Comparison of ENCODE assay signal across 12 cellular contexts in the genomic region with DNA sequence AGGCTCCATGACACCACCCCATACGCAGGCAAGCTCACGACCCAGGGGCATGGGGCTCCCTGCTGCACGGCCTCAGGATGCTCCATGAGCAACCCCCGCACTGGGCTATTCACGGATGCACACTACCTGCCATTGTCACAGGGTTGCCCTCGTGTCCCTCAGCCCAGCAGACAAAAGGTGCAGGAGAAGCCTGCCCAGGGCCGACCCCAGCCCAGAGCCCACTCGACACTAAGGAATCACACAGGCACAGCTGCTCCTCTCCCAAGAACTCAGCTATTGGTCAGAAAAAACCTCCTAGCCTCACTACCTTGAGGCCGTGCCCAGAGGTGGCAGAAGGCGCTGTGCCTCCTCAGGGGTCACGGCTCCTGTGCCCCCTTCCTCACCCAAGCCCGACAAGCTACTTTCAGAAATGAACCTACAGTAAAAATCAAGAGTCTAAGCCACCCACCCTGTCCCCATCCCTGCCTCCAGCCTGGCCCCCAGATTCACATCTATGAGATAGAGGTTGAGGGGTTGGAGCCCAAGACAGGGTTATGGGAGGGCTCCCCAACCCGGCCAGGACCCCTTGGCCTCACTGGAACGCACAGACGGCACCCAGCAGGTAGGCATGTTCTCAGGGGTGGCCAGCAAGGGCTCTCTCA. TPM values are rescaled to one million over a fixed set of nuclear protein-coding genes. Genes with fewer than 3 reads are reported as not detected.
DNase-seq lines count a peak whose midpoint lies in the region; ATAC-seq and TF ChIP-seq lines count a peak whose summit lies in the region.
"Had no signal": no experiment of that assay in that cellular context is flagged by ENCODE, and none has a peak within 500 bp of the region (broad histone marks: within the 10 kb centered on the region; RNA-seq: fewer than 3 reads in every experiment).

No MANE protein-coding gene starts in this region.

- TF ChIP-seq CTCF in omental fat pad (IDR thresholded peaks at IDR 0.05): no peak

- H3K27me3 ChIP-seq in aorta (ENCODE audit: control insufficient read depth in 1 of 2, insufficient read depth in 2 of 2, low read length in 1 of 2): no peaks in the 10 kb centered on the region
- H3K27me3 ChIP-seq: brain microvascular endothelial cell, transverse colon had no signal

- ATAC-seq in Right ventricle myocardium superior (ENCODE audit: poor library complexity) (no peak), Right ventricle myocardium inferior (no peak), omental fat pad (ENCODE audit: low FRiP score) (no peak), aorta (ENCODE audit: low FRiP score) (peak; percentile 58), HG03342 (IDR thresholded peaks at IDR 0.05; ENCODE audit: unreplicated experiment) (no peak), GM18907 (IDR thresholded peaks at IDR 0.05; ENCODE audit: unreplicated experiment) (no peak)

- H3K27ac ChIP-seq in aorta (ENCODE audit: low read depth in 1 of 2, low read length in 2 of 2): no peak overlapping the region
- H3K27ac ChIP-seq: brain microvascular endothelial cell, transverse colon had no signal

- H3K36me3 ChIP-seq in aorta (ENCODE audit: control insufficient read depth in 1 of 2, insufficient read depth in 2 of 2, low read length in 1 of 2): peaks cover 0 to 13% of the 10 kb centered on the region in 2 donors

- WGBS in aorta, 2 donors: 90 to 91% methylated on average over 15 of the region's 15 CpGs

- DNase-seq in Right ventricle myocardium superior: peak; percentile 29
- DNase-seq in Right ventricle myocardium inferior (ENCODE audit: missing footprints): no peak
- DNase-seq in ecto neural progenitor cell (ENCODE audit: low spot score): peak; percentile 33
- DNase-seq in omental fat pad (ENCODE audit: low spot score): peak; percentile 16
- DNase-seq in aorta: peak in 1 of 2 donors; percentile 63
- DNase-seq in stimulated activated CD4-positive, alpha-beta T cell treated with anti-CD3 and anti-CD28 coated beads, Interleukin-2, amount 100 ng/mL, for 24 hours: no peak
- DNase-seq: NCI-H1092 treated with DMSO at 0.1 percent for 48 hours, NCI-H2227 treated with DMSO at 0.1 percent for 48 hours, transverse colon had no signal

- no peaks in the 10 kb centered on the region for H3K4me1 ChIP-seq in aorta (ENCODE audit: control insufficient read depth in 1 of 2, insufficient read depth in 2 of 2, low read length in 2 of 2)

- intact Hi-C loops in Right ventricle myocardium superior (cut with DNase I): no loop called here
- intact Hi-C loops in Right ventricle myocardium inferior (cut with DNase I): loop anchor here (1.0 kb wide), 1 partner anchor 9 kb away; no protein-coding TSS in a partner anchor
- intact Hi-C loops in aorta (cut with DNase I): no loop called here

- H3K9me3 ChIP-seq in aorta (ENCODE audit: control insufficient read depth, low read length): no peaks in the 10 kb centered on the region
- H3K9me3 ChIP-seq: transverse colon had no signal

- no peak overlapping the region for H3K4me3 ChIP-seq in aorta (ENCODE audit: low read length in 2 of 2)
- H3K4me3 ChIP-seq: transverse colon had no signal

RNA-seq across cellular contexts. Expression of a gene that starts 6.4 kb away (rescaled TPM):
- total RNA-seq in Right ventricle myocardium superior (6.3 TPM), Right ventricle myocardium inferior (7.7 TPM), omental fat pad (1 to 10 TPM in 3 of 4 donors, under 1 TPM in 1; 0.96 to 8.0 (median 2.8) TPM), aorta (10 to 100 TPM in 1 of 2 donors, 1 to 10 TPM in 1; 5.2 to 12.4 TPM)
- polyA plus RNA-seq in aorta: 10 to 100 TPM in 1 of 2 donors, 1 to 10 TPM in 1; 2.4 to 47.9 TPM

RNA-seq across cellular contexts. Expression of a gene that starts 35.2 kb away (rescaled TPM):
- total RNA-seq in Right ventricle myocardium superior (1.9 TPM), Right ventricle myocardium inferior (1.2 TPM), omental fat pad (not detected), aorta (1 to 10 TPM; 1.1 to 2.6 TPM)
- 1 to 10 TPM in 1 of 2 donors, under 1 TPM in 1; 0.50 to 8.7 TPM for polyA plus RNA-seq in aorta
- total RNA-seq: transverse colon had no signal

RNA-seq across cellular contexts. Expression of a gene that starts 38.0 kb away (rescaled TPM):
- total RNA-seq in Right ventricle myocardium superior (57.9 TPM), Right ventricle myocardium inferior (61.0 TPM), omental fat pad (100 to 1,000 TPM in 2 of 4 donors, 10 to 100 TPM in 2; 94.8 to 122 (median 108) TPM), aorta (10 to 100 TPM; 60.2 to 85.2 TPM)
- 10 to 100 TPM in 1 of 2 donors, 1 to 10 TPM in 1; 9.3 to 52.0 TPM for polyA plus RNA-seq in aorta

Comparison
In these comparisons a context has a peak if more than half of its experiments do, and no peak if none do; other contexts are left out.
1. DNase-seq: peak in Right ventricle myocardium superior (single experiment), ecto neural progenitor cell (single experiment) and omental fat pad (single experiment); none in Right ventricle myocardium inferior (single experiment) and stimulated activated CD4-positive, alpha-beta T cell treated with anti-CD3 and anti-CD28 coated beads, Interleukin-2, amount 100 ng/mL, for 24 hours (0 of 2).